ENCODE assay signal across 1 cellular context in genomic region chr10:131231965-131232541, GRCh38.
TF ChIP-seq lines count a peak whose summit lies in the region.

No MANE protein-coding gene starts in this region.

TF ChIP-seq in H1, 55 proteins besides CTCF, POLR2A, EP300 and RAD21 (continued from another document):
- TF ChIP-seq RFX5 (IDR thresholded peaks at IDR 0.05; ENCODE audit: borderline replicate concordance, low read depth, low read length) = no peak
